Comparison of ENCODE assay signal across 15 cellular contexts in the genomic region with DNA sequence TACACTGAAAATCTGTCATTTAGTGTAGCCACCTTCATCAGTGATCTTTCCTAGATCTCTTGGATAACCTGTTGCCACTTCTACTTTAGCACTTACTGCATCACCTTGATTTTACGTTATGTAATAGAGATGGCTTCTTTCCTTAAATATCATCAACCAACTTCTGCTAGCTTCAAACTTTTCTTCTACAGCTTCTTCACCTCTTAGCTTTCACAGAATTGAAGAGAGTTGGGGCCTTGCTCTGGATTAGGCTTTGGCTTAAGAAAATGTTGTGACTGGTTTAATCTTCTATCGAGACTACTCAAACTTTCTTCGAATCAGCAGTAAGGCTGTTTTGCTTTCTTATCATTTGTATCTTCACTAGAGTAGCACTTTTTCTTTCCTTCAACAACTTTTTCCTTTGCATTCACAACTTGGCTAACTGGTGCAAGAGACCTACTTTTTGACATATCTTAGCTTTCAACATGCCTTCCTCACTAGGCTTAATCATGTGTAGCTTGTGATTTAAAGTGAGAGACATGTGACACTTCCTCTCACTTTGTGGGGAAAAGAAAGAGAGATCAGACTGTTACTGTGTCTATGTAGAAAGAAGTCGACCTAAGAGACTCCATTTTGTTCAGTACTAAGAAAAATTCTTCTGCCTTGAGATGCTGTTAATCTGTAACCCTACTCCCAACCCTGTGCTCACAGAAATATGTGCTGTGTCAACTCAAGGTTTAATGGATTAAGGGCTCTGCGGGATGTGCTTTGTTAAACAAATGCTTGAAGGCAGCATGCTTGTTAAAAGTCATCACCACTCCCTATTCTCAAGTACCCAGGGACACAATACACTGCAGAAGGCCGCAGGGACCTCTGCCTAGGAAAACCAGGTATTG.
A peak's percentile ranks its signal among the peaks of the same experiment; 100 is the strongest.
DNase-seq lines count a peak whose midpoint lies in the region; ATAC-seq and TF ChIP-seq lines count a peak whose summit lies in the region.
"Had no signal": no experiment of that assay in that cellular context is flagged by ENCODE, and none has a peak within 500 bp of the region (broad histone marks: within the 10 kb centered on the region; RNA-seq: fewer than 3 reads in every experiment).

No MANE protein-coding gene starts in this region.

- H3K4ac ChIP-seq in neuronal stem cell (ENCODE audit: low read length): no peak overlapping the region

- H3K27ac ChIP-seq in HEK293 (ENCODE audit: extremely low read depth, low read depth, low read length) (no peak overlapping the region), neuronal stem cell (replicated peaks; ENCODE audit: low read length) (no peak overlapping the region), tibial nerve (no peak overlapping the region)
- H3K27ac ChIP-seq: dorsolateral prefrontal cortex had no signal

- no peak overlapping the region for H2AK5ac ChIP-seq in neuronal stem cell (ENCODE audit: low read depth, low read length)

- peak; percentile 0 for DNase-seq in NCI-H748 treated with DMSO at 0.1 percent for 48 hours (lab: John Stamatoyannopoulos, UW)
- DNase-seq in glomerular visceral epithelial cell (ENCODE audit: extremely low spot score): peak; percentile 69
- DNase-seq in neuronal stem cell (ENCODE audit: low spot score): no peak
- DNase-seq in OCI-M2 (lab: John Stamatoyannopoulos, UW; ENCODE audit: unreplicated experiment): no peak
- DNase-seq in SIG-M5 treated with dmso at 0.1 percent for 504 hours (lab: John Stamatoyannopoulos, UW; ENCODE audit: unreplicated experiment): no peak
- no peak for DNase-seq in tibial nerve (ENCODE audit: low spot score in 2 of 2)
- DNase-seq: activated naive CD8-positive, alpha-beta T cell treated with anti-CD3 and anti-CD28 coated beads, Interleukin-2, amount 10 ng/mL, durations not matched to agents 7 days and 5 days; CD4-positive, alpha-beta T cell; dorsolateral prefrontal cortex; NCI-H1694; stimulated activated CD4-positive, alpha-beta T cell treated with anti-CD3 and anti-CD28 coated beads, Interleukin-4, amount 100 ng/mL, for 1 hour; T-helper 9 cell had no signal

- H3K4me2 ChIP-seq in neuronal stem cell (ENCODE audit: insufficient read depth, low read length, poor library complexity, severe bottlenecking): no peak overlapping the region

- no peak overlapping the region for H2BK120ac ChIP-seq in neuronal stem cell (ENCODE audit: low read depth, low read length)

- H2AFZ ChIP-seq in neuronal stem cell (ENCODE audit: low read length): peak overlapping the region; percentile 70

- H3K18ac ChIP-seq in neuronal stem cell (ENCODE audit: low read length): no peak overlapping the region

- POLR2A ChIA-PET in HEK293 (lab: Yijun Ruan, JAX): no interaction called here

- H3K23ac ChIP-seq in neuronal stem cell (ENCODE audit: low read depth, low read length, poor library complexity): no peak overlapping the region

- H3K79me1 ChIP-seq in neuronal stem cell (ENCODE audit: low read depth, low read length): no peaks in the 10 kb centered on the region

- CTCF ChIA-PET in HEK293 (lab: Yijun Ruan, JAX): interaction anchor here (0.7 kb wide), 3 partner anchors 12 to 392 kb away, joined by 3 to 5 read pairs (median 3); no protein-coding TSS in a partner anchor

- no peak overlapping the region for H2BK15ac ChIP-seq in neuronal stem cell (ENCODE audit: low read length)

- no peak for ATAC-seq in GM19397 (IDR thresholded peaks at IDR 0.05; ENCODE audit: unreplicated experiment)
- ATAC-seq: Panc1 had no signal

- no peaks in the 10 kb centered on the region for H3K4me1 ChIP-seq in HEK293 (ENCODE audit: control insufficient read depth, insufficient read depth, low read length)
- H3K4me1 ChIP-seq in neuronal stem cell (ENCODE audit: control insufficient read depth in 2 of 2, insufficient read depth in 1 of 2, low read depth in 1 of 2, low read length in 2 of 2): peaks cover 0 to 2% of the 10 kb centered on the region in 2 donors
- no peaks in the 10 kb centered on the region for H3K4me1 ChIP-seq in tibial nerve

- H3K14ac ChIP-seq in neuronal stem cell (ENCODE audit: low read length): no peak overlapping the region

- no peak for TF ChIP-seq POLR2A in tibial nerve (IDR thresholded peaks at IDR 0.05)

- H3K4me3 ChIP-seq in HEK293 (ENCODE audit: low read depth, low read length) (no peak overlapping the region), neuronal stem cell (ENCODE audit: low read length in 2 of 2) (no peak overlapping the region), tibial nerve (no peak overlapping the region)
- H3K4me3 ChIP-seq: dorsolateral prefrontal cortex had no signal

- TF ChIP-seq CTCF in HEK293 (tag by site-specific recombination; IDR thresholded peaks at IDR 0.05) (no peak), tibial nerve (IDR thresholded peaks at IDR 0.05) (no peak)

- no CpG with 5 or more reads among the region's 6 CpGs for WGBS in neuronal stem cell (ENCODE audit: extremely low coverage in 2 of 2, insufficient read length in 2 of 2, insufficient replicate concordance in 1 of 2), 2 donors
- WGBS in tibial nerve, 2 donors: 70 to 74% methylated on average over 6 of the region's 6 CpGs

- no peaks in the 10 kb centered on the region for H3K36me3 ChIP-seq in HEK293 (ENCODE audit: control insufficient read depth in 2 of 2, insufficient read depth in 1 of 2, low read length in 2 of 2)
- no peaks in the 10 kb centered on the region for H3K36me3 ChIP-seq in neuronal stem cell (replicated peaks in 1 of 2; ENCODE audit: control insufficient read depth in 2 of 2, insufficient read depth in 2 of 2, low read length in 2 of 2)
- no peaks in the 10 kb centered on the region for H3K36me3 ChIP-seq in tibial nerve

- H3K9ac ChIP-seq in neuronal stem cell (ENCODE audit: low read depth, low read length, poor library complexity): no peak overlapping the region

- H3K9me3 ChIP-seq in HEK293 (ENCODE audit: control insufficient read depth, insufficient read depth, low read depth, low read length) (no peaks in the 10 kb centered on the region), neuronal stem cell (replicated peaks in 1 of 2; ENCODE audit: control insufficient read depth in 2 of 2, insufficient read depth in 1 of 2, low read depth in 1 of 2, low read length in 2 of 2) (no peaks in the 10 kb centered on the region), tibial nerve (peaks cover 0 to 7% (median 0%) of the 10 kb centered on the region in 4 donors)

- H2BK5ac ChIP-seq in neuronal stem cell (ENCODE audit: low read length): no peak overlapping the region

- no peak for TF ChIP-seq EP300 in tibial nerve (IDR thresholded peaks at IDR 0.05)

- no peak overlapping the region for H2BK12ac ChIP-seq in neuronal stem cell (ENCODE audit: low read length)

- no peak overlapping the region for H4K8ac ChIP-seq in neuronal stem cell (ENCODE audit: low read depth, low read length)

- no peak overlapping the region for H4K91ac ChIP-seq in neuronal stem cell (ENCODE audit: low read depth, low read length, poor library complexity)

- no peaks in the 10 kb centered on the region for H3K27me3 ChIP-seq in neuronal stem cell (ENCODE audit: control insufficient read depth in 3 of 3, insufficient read depth in 3 of 3, low read depth in 1 of 3, low read length in 3 of 3)
- H3K27me3 ChIP-seq in tibial nerve: no peaks in the 10 kb centered on the region
- H3K27me3 ChIP-seq: dorsolateral prefrontal cortex had no signal

TF ChIP-seq in HEK293, 187 proteins besides CTCF, POLR2A, EP300 and RAD21:
- TF ChIP-seq PRDM1 (tag by site-specific recombination; IDR thresholded peaks at IDR 0.05) (peak; percentile 48; the same call in 1 of the 2 replicates), KLF1 (tag by site-specific recombination; IDR thresholded peaks at IDR 0.05) (peak; percentile 31; the same call in 1 of the 2 replicates), ZNF239 (tag by site-specific recombination; IDR thresholded peaks at IDR 0.05) (no peak), SCRT2 (tag by site-specific recombination; IDR thresholded peaks at IDR 0.05) (peak; percentile 45; the same call in 1 of the 2 replicates), ZNF843 (tag by site-specific recombination; IDR thresholded peaks at IDR 0.05) (0 out of 2 replicates have a peak, but pooled peaks have one; percentile 23), WT1 (tag by site-specific recombination; IDR thresholded peaks at IDR 0.05) (peak; percentile 95), FEZF1 (tag by site-specific recombination; IDR thresholded peaks at IDR 0.05) (peak; percentile 37; the same call in 1 of the 2 replicates), ZNF132 (tag by site-specific recombination; IDR thresholded peaks at IDR 0.05; ENCODE audit: borderline replicate concordance) (no peak), ZNF292 (tag by site-specific recombination; IDR thresholded peaks at IDR 0.05; ENCODE audit: borderline replicate concordance, low read depth) (no peak)
- TF ChIP-seq, protein P1, sequence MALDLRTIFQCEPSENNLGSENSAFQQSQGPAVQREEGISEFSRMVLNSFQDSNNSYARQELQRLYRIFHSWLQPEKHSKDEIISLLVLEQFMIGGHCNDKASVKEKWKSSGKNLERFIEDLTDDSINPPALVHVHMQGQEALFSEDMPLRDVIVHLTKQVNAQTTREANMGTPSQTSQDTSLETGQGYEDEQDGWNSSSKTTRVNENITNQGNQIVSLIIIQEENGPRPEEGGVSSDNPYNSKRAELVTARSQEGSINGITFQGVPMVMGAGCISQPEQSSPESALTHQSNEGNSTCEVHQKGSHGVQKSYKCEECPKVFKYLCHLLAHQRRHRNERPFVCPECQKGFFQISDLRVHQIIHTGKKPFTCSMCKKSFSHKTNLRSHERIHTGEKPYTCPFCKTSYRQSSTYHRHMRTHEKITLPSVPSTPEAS (tag by site-specific recombination; IDR thresholded peaks at IDR 0.05): no peak
- TF ChIP-seq, protein P2, sequence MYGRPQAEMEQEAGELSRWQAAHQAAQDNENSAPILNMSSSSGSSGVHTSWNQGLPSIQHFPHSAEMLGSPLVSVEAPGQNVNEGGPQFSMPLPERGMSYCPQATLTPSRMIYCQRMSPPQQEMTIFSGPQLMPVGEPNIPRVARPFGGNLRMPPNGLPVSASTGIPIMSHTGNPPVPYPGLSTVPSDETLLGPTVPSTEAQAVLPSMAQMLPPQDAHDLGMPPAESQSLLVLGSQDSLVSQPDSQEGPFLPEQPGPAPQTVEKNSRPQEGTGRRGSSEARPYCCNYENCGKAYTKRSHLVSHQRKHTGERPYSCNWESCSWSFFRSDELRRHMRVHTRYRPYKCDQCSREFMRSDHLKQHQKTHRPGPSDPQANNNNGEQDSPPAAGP (tag by site-specific recombination; IDR thresholded peaks at IDR 0.05): peak; percentile 45; the same call in 1 of the 2 replicates

Comparison
In these comparisons a context has a peak if more than half of its experiments do, and no peak if none do; other contexts are left out.
1. DNase-seq: peak in NCI-H748 treated with DMSO at 0.1 percent for 48 hours (single experiment) and glomerular visceral epithelial cell (single experiment); none in neuronal stem cell (single experiment), OCI-M2 (single experiment), SIG-M5 treated with dmso at 0.1 percent for 504 hours (single experiment) and tibial nerve (0 of 2).